ENCODE assay signal across 1 cellular context in the genomic region with DNA sequence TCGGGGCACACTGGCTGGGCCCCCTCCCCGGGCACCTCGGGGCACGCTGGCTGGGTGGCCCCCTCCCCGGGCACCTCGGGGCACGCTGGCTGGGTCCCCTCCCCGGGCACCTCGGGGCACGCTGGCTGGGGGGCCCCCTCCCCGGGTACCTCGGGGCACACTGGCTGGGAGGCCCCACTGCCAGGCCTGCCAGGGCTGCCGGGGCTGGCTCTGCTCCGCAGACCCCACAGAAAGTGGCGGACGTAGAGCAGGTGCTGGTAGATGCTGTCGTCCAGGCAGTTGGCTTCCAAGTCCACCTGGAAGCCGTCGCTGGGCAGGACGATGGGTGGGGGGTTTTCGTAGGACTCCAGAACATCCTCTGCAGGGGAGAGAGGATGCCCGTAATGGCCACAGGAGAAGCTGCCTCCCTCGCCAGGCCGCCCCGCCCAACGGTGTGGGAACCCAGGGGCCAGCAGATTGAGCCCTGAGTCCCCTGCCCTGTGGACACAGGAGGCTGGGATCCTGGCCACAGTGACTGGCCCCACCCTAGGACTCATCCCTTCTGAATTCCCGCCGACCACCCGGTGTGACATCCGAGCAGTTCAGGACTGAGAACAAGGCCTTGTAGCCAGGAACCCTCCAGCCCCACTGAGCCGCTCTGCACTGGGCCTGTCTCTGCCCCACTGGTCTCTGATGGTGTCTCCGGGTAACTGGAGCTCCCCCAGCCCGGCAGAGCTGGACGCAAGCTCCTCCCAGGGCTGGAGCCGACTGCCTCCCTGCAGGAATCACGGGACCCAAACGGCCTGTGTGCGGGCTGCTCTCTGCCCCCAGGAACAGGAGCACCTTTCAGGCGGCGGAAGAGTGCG.
TF ChIP-seq lines count a peak whose summit lies in the region.

No MANE protein-coding gene starts in this region.

TF ChIP-seq in SK-N-SH, 30 proteins besides CTCF, POLR2A, EP300 and RAD21:
- TF ChIP-seq, protein P1, sequence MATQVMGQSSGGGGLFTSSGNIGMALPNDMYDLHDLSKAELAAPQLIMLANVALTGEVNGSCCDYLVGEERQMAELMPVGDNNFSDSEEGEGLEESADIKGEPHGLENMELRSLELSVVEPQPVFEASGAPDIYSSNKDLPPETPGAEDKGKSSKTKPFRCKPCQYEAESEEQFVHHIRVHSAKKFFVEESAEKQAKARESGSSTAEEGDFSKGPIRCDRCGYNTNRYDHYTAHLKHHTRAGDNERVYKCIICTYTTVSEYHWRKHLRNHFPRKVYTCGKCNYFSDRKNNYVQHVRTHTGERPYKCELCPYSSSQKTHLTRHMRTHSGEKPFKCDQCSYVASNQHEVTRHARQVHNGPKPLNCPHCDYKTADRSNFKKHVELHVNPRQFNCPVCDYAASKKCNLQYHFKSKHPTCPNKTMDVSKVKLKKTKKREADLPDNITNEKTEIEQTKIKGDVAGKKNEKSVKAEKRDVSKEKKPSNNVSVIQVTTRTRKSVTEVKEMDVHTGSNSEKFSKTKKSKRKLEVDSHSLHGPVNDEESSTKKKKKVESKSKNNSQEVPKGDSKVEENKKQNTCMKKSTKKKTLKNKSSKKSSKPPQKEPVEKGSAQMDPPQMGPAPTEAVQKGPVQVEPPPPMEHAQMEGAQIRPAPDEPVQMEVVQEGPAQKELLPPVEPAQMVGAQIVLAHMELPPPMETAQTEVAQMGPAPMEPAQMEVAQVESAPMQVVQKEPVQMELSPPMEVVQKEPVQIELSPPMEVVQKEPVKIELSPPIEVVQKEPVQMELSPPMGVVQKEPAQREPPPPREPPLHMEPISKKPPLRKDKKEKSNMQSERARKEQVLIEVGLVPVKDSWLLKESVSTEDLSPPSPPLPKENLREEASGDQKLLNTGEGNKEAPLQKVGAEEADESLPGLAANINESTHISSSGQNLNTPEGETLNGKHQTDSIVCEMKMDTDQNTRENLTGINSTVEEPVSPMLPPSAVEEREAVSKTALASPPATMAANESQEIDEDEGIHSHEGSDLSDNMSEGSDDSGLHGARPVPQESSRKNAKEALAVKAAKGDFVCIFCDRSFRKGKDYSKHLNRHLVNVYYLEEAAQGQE (IDR thresholded peaks at IDR 0.05; ENCODE audit: low read depth, low read length): no peak
- TF ChIP-seq YY1 (IDR thresholded peaks at IDR 0.05; ENCODE audit: low read depth) (no peak), NRF1 (IDR thresholded peaks at IDR 0.05; ENCODE audit: low read depth, low read length) (no peak), TCF12 (IDR thresholded peaks at IDR 0.05) (no peak), ELF1 (IDR thresholded peaks at IDR 0.05) (no peak), MEF2A (IDR thresholded peaks at IDR 0.05; ENCODE audit: borderline replicate concordance, low read depth) (no peak)
TF ChIP-seq in SK-N-SH: peak in this region for 0.
